In the genomic region with DNA sequence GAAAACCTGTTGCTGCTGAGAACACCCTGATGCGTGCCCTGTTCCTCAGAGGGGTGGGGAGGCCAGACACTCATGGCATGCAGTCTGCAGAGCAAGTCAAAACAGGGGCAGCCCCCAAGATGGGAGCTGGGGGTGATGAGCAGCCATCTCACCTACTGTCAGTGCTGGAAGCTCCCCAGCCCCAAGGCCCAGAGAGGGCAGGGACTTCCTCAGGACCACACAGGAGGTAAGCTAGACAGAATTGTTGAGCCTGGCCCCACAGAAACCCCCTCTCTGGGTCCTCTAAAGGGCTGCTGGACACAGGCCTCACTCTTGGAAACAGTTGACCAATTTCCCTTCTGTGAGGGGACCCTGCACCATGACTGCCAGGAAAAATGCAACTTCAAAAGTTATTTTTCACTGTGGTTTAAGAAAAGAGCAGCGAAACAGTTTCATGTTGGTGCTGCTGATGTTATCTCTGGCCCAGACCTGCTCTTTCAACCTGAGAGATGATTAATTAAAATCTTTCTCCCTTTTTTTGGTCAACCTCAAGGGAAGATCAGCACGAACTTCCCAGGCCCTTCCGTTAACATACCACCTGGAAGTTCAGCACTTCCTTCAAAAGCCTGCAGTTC, we compare ENCODE assay signal across 1 cellular context.
TF ChIP-seq lines count a peak whose summit lies in the region.

No MANE protein-coding gene starts in this region.

TF ChIP-seq in WTC11, 78 proteins besides CTCF, POLR2A, EP300 and RAD21 (continued from another document):
- TF ChIP-seq E2F4 (CRISPR knock-in tag; IDR thresholded peaks at IDR 0.05; ENCODE audit: borderline replicate concordance, low read depth) = no peak
- no peak for TF ChIP-seq SOX15 (CRISPR knock-in tag; IDR thresholded peaks at IDR 0.05)
- TF ChIP-seq, protein P1, sequence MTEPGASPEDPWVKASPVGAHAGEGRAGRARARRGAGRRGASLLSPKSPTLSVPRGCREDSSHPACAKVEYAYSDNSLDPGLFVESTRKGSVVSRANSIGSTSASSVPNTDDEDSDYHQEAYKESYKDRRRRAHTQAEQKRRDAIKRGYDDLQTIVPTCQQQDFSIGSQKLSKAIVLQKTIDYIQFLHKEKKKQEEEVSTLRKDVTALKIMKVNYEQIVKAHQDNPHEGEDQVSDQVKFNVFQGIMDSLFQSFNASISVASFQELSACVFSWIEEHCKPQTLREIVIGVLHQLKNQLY (CRISPR knock-in tag; IDR thresholded peaks at IDR 0.05) = no peak
- no peak for TF ChIP-seq TEAD4 (CRISPR knock-in tag; IDR thresholded peaks at IDR 0.05)
- no peak for TF ChIP-seq ATF1 (CRISPR knock-in tag; IDR thresholded peaks at IDR 0.05)
- TF ChIP-seq AFF4 (CRISPR knock-in tag; IDR thresholded peaks at IDR 0.05; ENCODE audit: borderline replicate concordance) = no peak
- TF ChIP-seq JAZF1 (CRISPR knock-in tag; IDR thresholded peaks at IDR 0.05) = no peak
- no peak for TF ChIP-seq GTF2I (CRISPR knock-in tag; conservative IDR thresholded peaks at IDR 0.05)
- TF ChIP-seq FOXP4 (CRISPR knock-in tag; IDR thresholded peaks at IDR 0.05) = no peak
- no peak for TF ChIP-seq ZNF219 (CRISPR knock-in tag; IDR thresholded peaks at IDR 0.05; ENCODE audit: borderline replicate concordance)
- no peak for TF ChIP-seq PRRX2 (CRISPR knock-in tag; IDR thresholded peaks at IDR 0.05)
TF ChIP-seq in WTC11: peak in this region for 0.
